Comparison of ENCODE assay signal across 11 cellular contexts in the genomic region with DNA sequence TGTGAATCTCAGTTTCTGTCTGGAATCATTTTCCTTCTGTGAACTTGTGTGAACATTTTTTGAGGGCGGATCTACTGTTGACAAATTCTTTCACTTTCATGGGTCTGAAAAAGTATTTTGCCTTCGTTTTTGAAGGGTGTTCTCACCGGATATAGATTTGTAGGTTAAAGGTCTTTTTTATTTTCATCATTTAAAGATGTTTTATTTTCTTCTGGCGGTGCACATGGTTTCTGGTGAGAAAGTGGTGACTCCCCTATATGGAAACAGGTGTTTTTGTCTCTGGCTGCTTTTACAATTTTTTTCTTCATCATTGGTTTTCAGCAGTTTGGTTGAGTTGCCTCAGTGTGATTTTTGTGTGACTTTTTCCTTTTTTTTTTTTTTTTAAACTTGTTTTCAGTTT.
DNase-seq lines count a peak whose midpoint lies in the region; ATAC-seq and TF ChIP-seq lines count a peak whose summit lies in the region.
"Had no signal": no experiment of that assay in that cellular context is flagged by ENCODE, and none has a peak within 500 bp of the region (broad histone marks: within the 10 kb centered on the region; RNA-seq: fewer than 3 reads in every experiment).

No MANE protein-coding gene starts in this region.

- no peaks in the 10 kb centered on the region for H3K9me3 Mint-ChIP-seq in activated T-cell treated with anti-CD3 and anti-CD28 coated beads, Interleukin-2, amount 50 U/mL, for 4 hours
- H3K9me3 Mint-ChIP-seq in chondrocyte (ENCODE audit: low read depth): no peaks in the 10 kb centered on the region
- H3K9me3 Mint-ChIP-seq in stimulated activated naive B cell treated with anti-CD40 and anti-IgM and Interleukin-4, amounts not matched to agents 10 μg/mL and 1 μg/mL and 100 μg/mL, for 72 hours: no peaks in the 10 kb centered on the region

- H3K27ac Mint-ChIP-seq in chondrocyte (ENCODE audit: unreplicated experiment): peak overlapping the region; percentile 67
- peak overlapping the region; percentile 1 for H3K27ac Mint-ChIP-seq in stimulated activated naive B cell treated with anti-CD40 and anti-IgM and Interleukin-4, amounts not matched to agents 10 μg/mL and 1 μg/mL and 100 μg/mL, for 72 hours

- H3K4me3 ChIP-seq in breast epithelium: no peak overlapping the region
- H3K4me3 ChIP-seq: heart left ventricle, SJCRH30 had no signal

- no peaks in the 10 kb centered on the region for H3K27me3 Mint-ChIP-seq in activated T-cell treated with anti-CD3 and anti-CD28 coated beads, Interleukin-2, amount 50 U/mL, for 4 hours (ENCODE audit: low read depth)
- no peaks in the 10 kb centered on the region for H3K27me3 Mint-ChIP-seq in chondrocyte (ENCODE audit: low read depth)
- no peaks in the 10 kb centered on the region for H3K27me3 Mint-ChIP-seq in stimulated activated naive B cell treated with anti-CD40 and anti-IgM and Interleukin-4, amounts not matched to agents 10 μg/mL and 1 μg/mL and 100 μg/mL, for 72 hours

- peaks cover 81% of the 10 kb centered on the region for H3K4me1 Mint-ChIP-seq in activated T-cell treated with anti-CD3 and anti-CD28 coated beads, Interleukin-2, amount 50 U/mL, for 4 hours (ENCODE audit: low read depth)
- peaks cover 71% of the 10 kb centered on the region for H3K4me1 Mint-ChIP-seq in chondrocyte (ENCODE audit: low read depth)
- peaks cover 48 to 79% of the 10 kb centered on the region in 2 donors for H3K4me1 Mint-ChIP-seq in stimulated activated naive B cell treated with anti-CD40 and anti-IgM and Interleukin-4, amounts not matched to agents 10 μg/mL and 1 μg/mL and 100 μg/mL, for 72 hours

- H3K9me3 ChIP-seq in breast epithelium: no peaks in the 10 kb centered on the region
- H3K9me3 ChIP-seq: heart left ventricle, SJCRH30 had no signal

- no peaks in the 10 kb centered on the region for H3K27me3 ChIP-seq in breast epithelium
- H3K27me3 ChIP-seq: heart left ventricle, SJCRH30 had no signal

- ATAC-seq in activated T-cell treated with anti-CD3 and anti-CD28 coated beads, Interleukin-2, amount 50 U/mL, for 4 hours: peak; percentile 33 to 55
- ATAC-seq in stimulated activated naive B cell treated with anti-CD40 and anti-IgM and Interleukin-4, amounts not matched to agents 10 μg/mL and 1 μg/mL and 100 μg/mL, for 72 hours (replicated peaks): peak in 1 of 2 donors; percentile 12
- ATAC-seq: heart left ventricle had no signal

- intact Hi-C loops in breast epithelium (cut with DNase I; ENCODE audit: low total_unique reads): no loop called here

- H3K36me3 ChIP-seq in breast epithelium: no peaks in the 10 kb centered on the region
- H3K36me3 ChIP-seq: heart left ventricle had no signal

- TF ChIP-seq CTCF in chondrocyte (IDR thresholded peaks at IDR 0.05): no peak
- TF ChIP-seq CTCF in breast epithelium (IDR thresholded peaks at IDR 0.05): no peak

- DNase-seq in activated T-cell treated with anti-CD3 and anti-CD28 coated beads, Interleukin-2, amount 50 U/mL, for 4 hours: no peak
- DNase-seq in activated T-cell treated with anti-CD3 and anti-CD28 coated beads for 4 hours (no peak), NAMALWA (ENCODE audit: low spot score) (peak; percentile 70), chondrocyte (ENCODE audit: low spot score) (no peak), breast epithelium (ENCODE audit: low spot score in 2 of 2) (no peak), A172 (ENCODE audit: low spot score) (no peak), NCI-H524 (lab: John Stamatoyannopoulos, UW) (no peak)
- no peak for DNase-seq in stimulated activated naive B cell treated with anti-CD40 and anti-IgM and Interleukin-4, amounts not matched to agents 10 μg/mL and 1 μg/mL and 100 μg/mL, for 72 hours
- DNase-seq: heart left ventricle, NCI-H345, SJCRH30 had no signal

- H3K27ac ChIP-seq in breast epithelium: no peak overlapping the region
- H3K27ac ChIP-seq: SJCRH30 had no signal

- peaks cover 6% of the 10 kb centered on the region for H3K36me3 Mint-ChIP-seq in activated T-cell treated with anti-CD3 and anti-CD28 coated beads, Interleukin-2, amount 50 U/mL, for 4 hours (ENCODE audit: insufficient read depth)
- H3K36me3 Mint-ChIP-seq in chondrocyte (ENCODE audit: low read depth): no peaks in the 10 kb centered on the region
- H3K36me3 Mint-ChIP-seq in stimulated activated naive B cell treated with anti-CD40 and anti-IgM and Interleukin-4, amounts not matched to agents 10 μg/mL and 1 μg/mL and 100 μg/mL, for 72 hours: peaks cover 6 to 18% of the 10 kb centered on the region in 2 donors

- TF ChIP-seq POLR2A in breast epithelium (IDR thresholded peaks at IDR 0.05): no peak

- H3K4me1 ChIP-seq in breast epithelium: peaks cover 3 to 19% of the 10 kb centered on the region in 2 donors

- H3K4me3 Mint-ChIP-seq in activated T-cell treated with anti-CD3 and anti-CD28 coated beads, Interleukin-2, amount 50 U/mL, for 4 hours: peak overlapping the region; percentile 58
- no peak overlapping the region for H3K4me3 Mint-ChIP-seq in chondrocyte (ENCODE audit: unreplicated experiment)
- H3K4me3 Mint-ChIP-seq in stimulated activated naive B cell treated with anti-CD40 and anti-IgM and Interleukin-4, amounts not matched to agents 10 μg/mL and 1 μg/mL and 100 μg/mL, for 72 hours: peak overlapping the region in 1 of 2 donors; percentile 28
